Comparison of ENCODE assay signal across 22 cellular contexts in genomic region chr1:229282295-229282823, GRCh38. TPM values are rescaled to one million over a fixed set of nuclear protein-coding genes. Genes with fewer than 3 reads are reported as not detected.
A peak's percentile ranks its signal among the peaks of the same experiment; 100 is the strongest.
DNase-seq lines count a peak whose midpoint lies in the region; ATAC-seq, FAIRE-seq and TF ChIP-seq lines count a peak whose summit lies in the region.
"Had no signal": no experiment of that assay in that cellular context is flagged by ENCODE, and none has a peak within 500 bp of the region (broad histone marks: within the 10 kb centered on the region; RNA-seq: fewer than 3 reads in every experiment).

No MANE protein-coding gene starts in this region.

- peaks cover 4% of the 10 kb centered on the region for H3F3A ChIP-seq in smooth muscle cell (ENCODE audit: low read depth)

- peaks cover 59% of the 10 kb centered on the region for H3K4me1 Mint-ChIP-seq in central memory CD8-positive, alpha-beta T cell

- H4K20me1 ChIP-seq in smooth muscle cell (ENCODE audit: low read depth) = peaks cover 97% of the 10 kb centered on the region

- no peak for ATAC-seq in central memory CD8-positive, alpha-beta T cell (replicated peaks; ENCODE audit: extremely low read depth, poor library complexity, severe bottlenecking)
- ATAC-seq in HG03097 (IDR thresholded peaks at IDR 0.05; ENCODE audit: low FRiP score, unreplicated experiment) (no peak), HG02885 (IDR thresholded peaks at IDR 0.05; ENCODE audit: poor library complexity, unreplicated experiment) (no peak)
- ATAC-seq: A549, HCT116, Panc1 had no signal

- H3K27me3 Mint-ChIP-seq in central memory CD8-positive, alpha-beta T cell = no peaks in the 10 kb centered on the region
- H3K27me3 Mint-ChIP-seq: CD4-positive, alpha-beta T cell; IgD-negative memory B cell had no signal

- no peak overlapping the region for H3K9ac ChIP-seq in smooth muscle cell (ENCODE audit: low read depth)
- H3K9ac ChIP-seq: BLaER1 treated with 17β-estradiol and CSF1 and Interleukin-3, amounts not matched to agents 10 nM and 100 nM had no signal

- CTCF ChIA-PET in HEK293 (lab: Yijun Ruan, JAX) = interaction anchor here (1.1 to 1.3 kb wide), 2 partner anchors 8 to 12 kb away, joined by 3 to 4 read pairs; no protein-coding TSS in a partner anchor

- H3K4me1 ChIP-seq in HEK293 (ENCODE audit: control insufficient read depth, insufficient read depth, low read length) (peaks cover 19% of the 10 kb centered on the region), smooth muscle cell (ENCODE audit: low read depth) (peaks cover 12% of the 10 kb centered on the region)

- H3K27ac Mint-ChIP-seq in central memory CD8-positive, alpha-beta T cell (ENCODE audit: low read depth) = peak overlapping the region; percentile 56
- H3K27ac Mint-ChIP-seq: CD4-positive, alpha-beta T cell; IgD-negative memory B cell had no signal

- H3K4me3 Mint-ChIP-seq in central memory CD8-positive, alpha-beta T cell = no peak overlapping the region
- H3K4me3 Mint-ChIP-seq: CD4-positive, alpha-beta T cell had no signal

- WGBS in smooth muscle cell (ENCODE audit: low lambda C conversion rate) = 96% methylated on average over 1 of the region's 1 CpG

- H3K27ac ChIP-seq in HEK293 (ENCODE audit: extremely low read depth, low read depth, low read length) (no peak overlapping the region), smooth muscle cell (ENCODE audit: low read depth) (peak overlapping the region; percentile 24)
- H3K27ac ChIP-seq: A549; BLaER1 treated with 17β-estradiol and CSF1 and Interleukin-3, amounts not matched to agents 10 nM and 100 nM; RWPE1 had no signal

- DNase-seq in D721Med (ENCODE audit: insufficient read length, low spot score) (no peak), smooth muscle cell (lab: John Stamatoyannopoulos, UW; ENCODE audit: unreplicated experiment) (no peak), NK-92 (lab: John Stamatoyannopoulos, UW; ENCODE audit: unreplicated experiment) (no peak)
- DNase-seq in central memory CD8-positive, alpha-beta T cell (ENCODE audit: low spot score in 2 of 2) = no peak
- DNase-seq: AML-193; CD4-positive, alpha-beta T cell; NCI-H1048; NCI-H1417; NCI-H1694; NCI-H2029 treated with DMSO at 0.1 percent for 48 hours; NCI-H446 treated with DMSO at 0.1 percent for 48 hours; NCI-H526; SHP77 had no signal

- no peaks in the 10 kb centered on the region for H3K9me3 ChIP-seq in HEK293 (ENCODE audit: control insufficient read depth, insufficient read depth, low read depth, low read length)
- no peaks in the 10 kb centered on the region for H3K9me3 ChIP-seq in smooth muscle cell (replicated peaks; ENCODE audit: low read depth)
- H3K9me3 ChIP-seq: A549 had no signal

- H3K9me3 Mint-ChIP-seq in central memory CD8-positive, alpha-beta T cell = no peaks in the 10 kb centered on the region
- H3K9me3 Mint-ChIP-seq: CD4-positive, alpha-beta T cell; IgD-negative memory B cell had no signal

- H2AFZ ChIP-seq in smooth muscle cell (ENCODE audit: low read depth) = no peak overlapping the region

- H3K36me3 ChIP-seq in HEK293 (ENCODE audit: control insufficient read depth in 2 of 2, insufficient read depth in 1 of 2, low read length in 2 of 2) (peaks cover 0 to 2% of the 10 kb centered on the region in 2 experiments; a peak in 1 of 3 replicates), smooth muscle cell (ENCODE audit: low read depth) (no peaks in the 10 kb centered on the region)
- H3K36me3 ChIP-seq: BLaER1 treated with 17β-estradiol and CSF1 and Interleukin-3, amounts not matched to agents 10 nM and 100 nM had no signal

- POLR2A ChIA-PET in HEK293 (lab: Yijun Ruan, JAX) = no interaction called here

- H3K4me2 ChIP-seq in smooth muscle cell = no peak overlapping the region
- H3K4me2 ChIP-seq: A549; BLaER1 treated with 17β-estradiol and CSF1 and Interleukin-3, amounts not matched to agents 10 nM and 100 nM had no signal

- no peak overlapping the region for H3K4me3 ChIP-seq in HEK293 (ENCODE audit: low read depth, low read length)
- H3K4me3 ChIP-seq in smooth muscle cell = no peak overlapping the region
- H3K4me3 ChIP-seq: A549; BLaER1 treated with 17β-estradiol and CSF1 and Interleukin-3, amounts not matched to agents 10 nM and 100 nM had no signal

- FAIRE-seq in D721Med (lab: Jason Lieb, UNC) = peak; percentile 63

- H3K79me2 ChIP-seq in smooth muscle cell (ENCODE audit: low read depth) = peaks cover 77% of the 10 kb centered on the region

- TF ChIP-seq CTCF in D721Med (IDR thresholded peaks at IDR 0.05; ENCODE audit: insufficient read depth, missing control alignments) (no peak), HEK293 (tag by site-specific recombination; IDR thresholded peaks at IDR 0.05) (no peak), smooth muscle cell (IDR thresholded peaks at IDR 0.05; ENCODE audit: borderline replicate concordance, insufficient read depth, poor library complexity, severe bottlenecking) (no peak)

- no peaks in the 10 kb centered on the region for H3K27me3 ChIP-seq in smooth muscle cell (ENCODE audit: low read depth)
- H3K27me3 ChIP-seq: BLaER1 treated with 17β-estradiol and CSF1 and Interleukin-3, amounts not matched to agents 10 nM and 100 nM had no signal

- peaks cover 3% of the 10 kb centered on the region for H3K36me3 Mint-ChIP-seq in central memory CD8-positive, alpha-beta T cell (ENCODE audit: insufficient read depth)

TF ChIP-seq in HEK293, 187 proteins besides CTCF, POLR2A, EP300 and RAD21:
- TF ChIP-seq ZNF211 (tag by site-specific recombination; IDR thresholded peaks at IDR 0.05; ENCODE audit: low read depth) (peak; percentile 98), ZNF16 (tag by site-specific recombination; IDR thresholded peaks at IDR 0.05; ENCODE audit: low read depth) (no peak), ZNF558 (tag by site-specific recombination; IDR thresholded peaks at IDR 0.05) (peak; percentile 99), IKZF3 (tag by site-specific recombination; IDR thresholded peaks at IDR 0.05) (no peak)

RNA-seq across cellular contexts. Expression of gene RAB4A, which starts 11.4 kb away (rescaled TPM):
- total RNA-seq in smooth muscle cell = 25.1 and 43.9 TPM in 2 replicates
- 46.6 and 52.7 TPM in 2 replicates for polyA plus RNA-seq in smooth muscle cell
